In the genomic region with DNA sequence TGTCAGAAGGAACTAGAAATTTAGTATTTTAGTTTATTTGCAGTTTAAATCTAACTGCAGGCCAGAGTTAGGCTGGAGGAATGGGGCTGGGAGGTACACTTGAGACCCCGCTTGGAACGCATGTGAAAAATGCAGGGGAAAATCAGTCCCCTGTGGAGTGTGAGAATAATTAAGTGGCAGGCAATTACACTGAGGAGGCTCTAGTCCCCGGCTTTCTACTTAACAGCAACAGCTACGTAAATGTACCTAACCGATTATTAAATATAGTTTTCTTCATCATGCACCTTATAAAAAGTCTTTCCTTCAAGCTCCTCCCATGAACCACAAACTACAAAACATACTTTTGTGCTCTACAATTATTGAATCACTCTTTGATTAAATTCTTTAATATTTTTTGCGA, we compare ENCODE assay signal across 9 cellular contexts. TPM values are rescaled to one million over a fixed set of nuclear protein-coding genes. Genes with fewer than 3 reads are reported as not detected.
A peak's percentile ranks its signal among the peaks of the same experiment; 100 is the strongest.
DNase-seq lines count a peak whose midpoint lies in the region; ATAC-seq, FAIRE-seq and TF ChIP-seq lines count a peak whose summit lies in the region.
"Had no signal": no experiment of that assay in that cellular context is flagged by ENCODE, and none has a peak within 500 bp of the region (broad histone marks: within the 10 kb centered on the region; RNA-seq: fewer than 3 reads in every experiment).

No MANE protein-coding gene starts in this region.

- H3K9me3 Mint-ChIP-seq in memory B cell = peaks cover 9% of the 10 kb centered on the region

- intact Hi-C loops in aorta (cut with DNase I) = loop anchor here in 1 of 2 donors (2.0 to 10.0 kb wide), 2 partner anchors 30 to 66 kb away; partner anchors contain the start of genes ZNF493 and ZNF738

- peak overlapping the region; percentile 97 for H3K4me3 Mint-ChIP-seq in memory B cell

- no peaks in the 10 kb centered on the region for H3K36me3 ChIP-seq in aorta (ENCODE audit: control insufficient read depth in 1 of 2, insufficient read depth in 2 of 2, low read length in 1 of 2)

- no peaks in the 10 kb centered on the region for H3K9me3 ChIP-seq in aorta (ENCODE audit: control insufficient read depth, low read length)

- no peaks in the 10 kb centered on the region for H3K4me1 ChIP-seq in aorta (ENCODE audit: control insufficient read depth in 1 of 2, insufficient read depth in 2 of 2, low read length in 2 of 2)

- H3K4me1 Mint-ChIP-seq in memory B cell = peaks cover 22% of the 10 kb centered on the region

- ATAC-seq in memory B cell (ENCODE audit: low read depth) (peak; percentile 14), aorta (ENCODE audit: low FRiP score) (no peak), HG02759 (IDR thresholded peaks at IDR 0.05; ENCODE audit: unreplicated experiment) (no peak)

- peak overlapping the region; percentile 95 for H3K27ac Mint-ChIP-seq in memory B cell

- peak overlapping the region; percentile 92 for H3K4me3 ChIP-seq in choroid plexus epithelial cell (ENCODE audit: low read depth, low read length)
- peak overlapping the region; percentile 11 to 75 for H3K4me3 ChIP-seq in aorta (ENCODE audit: low read length in 2 of 2)

- 1 to 2% methylated on average over 6 of the region's 6 CpGs for WGBS in aorta, 2 donors

- DNase-seq in DMS 273 (lab: John Stamatoyannopoulos, UW; ENCODE audit: unreplicated experiment) (peak; percentile 42), DMS 273 treated with DMSO at 0.1 percent for 48 hours (lab: John Stamatoyannopoulos, UW) (no peak), NCI-H748 treated with DMSO at 0.1 percent for 48 hours (lab: John Stamatoyannopoulos, UW) (peak; percentile 48), choroid plexus epithelial cell (ENCODE audit: low read depth) (peak; percentile 12), memory B cell (ENCODE audit: low spot score in 2 of 2) (no peak), aorta (no peak), urothelium cell line (ENCODE audit: low spot score) (no peak)

- no peak for FAIRE-seq in urothelium cell line (lab: Jason Lieb, UNC)
- FAIRE-seq: A204.1 had no signal

- H3K27me3 ChIP-seq in aorta (ENCODE audit: control insufficient read depth in 1 of 2, insufficient read depth in 2 of 2, low read length in 1 of 2) = no peaks in the 10 kb centered on the region

- no peak overlapping the region for H3K27ac ChIP-seq in aorta (ENCODE audit: low read depth in 1 of 2, low read length in 2 of 2)

- no peaks in the 10 kb centered on the region for H3K27me3 Mint-ChIP-seq in memory B cell

- peaks cover 18% of the 10 kb centered on the region for H3K36me3 Mint-ChIP-seq in memory B cell

- no peak for TF ChIP-seq CTCF in choroid plexus epithelial cell (conservative IDR thresholded peaks at IDR 0.05; ENCODE audit: low read depth, low read length)

RNA-seq across cellular contexts. Expression of gene ZNF708, which starts 0.8 kb away (rescaled TPM):
- 10 to 100 TPM; 16.0 to 20.8 TPM for total RNA-seq in aorta
- polyA plus RNA-seq in aorta = 1 to 10 TPM; 2.4 to 6.0 TPM

RNA-seq across cellular contexts. Expression of gene ZNF738, which starts 30.4 kb away (rescaled TPM):
- total RNA-seq in aorta = 1 to 10 TPM; 5.2 to 8.6 TPM
- 1 to 10 TPM; 2.4 to 5.3 TPM for polyA plus RNA-seq in aorta

Comparison
In these comparisons a context has a peak if more than half of its experiments do, and no peak if none do; other contexts are left out.
1. DNase-seq: peak in DMS 273 (single experiment), NCI-H748 treated with DMSO at 0.1 percent for 48 hours (single experiment) and choroid plexus epithelial cell (single experiment); none in DMS 273 treated with DMSO at 0.1 percent for 48 hours (single experiment), memory B cell (0 of 2), aorta (0 of 2) and urothelium cell line (single experiment).